ENCODE assay signal across 21 cellular contexts in the genomic region with DNA sequence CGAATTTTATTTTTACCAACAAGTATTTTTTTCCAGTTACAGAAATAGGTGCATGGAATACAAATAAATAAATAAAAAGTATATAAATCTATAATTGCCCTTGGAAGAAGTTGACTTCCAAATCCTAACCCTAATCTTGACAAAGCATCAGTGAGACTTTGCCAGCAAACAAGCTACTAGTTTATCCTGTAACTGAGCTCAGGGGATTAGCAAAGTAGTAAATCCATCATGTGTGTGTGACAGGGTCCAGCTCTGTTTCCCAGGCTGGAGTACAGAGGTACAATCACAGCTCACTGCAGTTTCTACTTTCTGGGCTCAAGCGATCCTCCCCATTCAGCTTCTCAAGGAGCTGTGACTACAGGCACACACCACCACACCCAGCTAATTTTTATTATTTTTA.
DNase-seq lines count a peak whose midpoint lies in the region; ATAC-seq and TF ChIP-seq lines count a peak whose summit lies in the region.
"Had no signal": no experiment of that assay in that cellular context is flagged by ENCODE, and none has a peak within 500 bp of the region (broad histone marks: within the 10 kb centered on the region; RNA-seq: fewer than 3 reads in every experiment).

No MANE protein-coding gene starts in this region.

- intact Hi-C loops in A673 (cut with micrococcal nuclease; ENCODE audit: unreplicated experiment) (no loop called here), left ventricle myocardium superior (cut with micrococcal nuclease) (no loop called here), aorta (cut with DNase I) (no loop called here)

- WGBS in aorta, 2 donors = 52 to 58% methylated on average over 2 of the region's 2 CpGs

- H3K36me3 ChIP-seq in A673 (ENCODE audit: insufficient read depth, low read length, poor library complexity, severe bottlenecking) = no peaks in the 10 kb centered on the region
- H3K36me3 ChIP-seq in aorta (ENCODE audit: control insufficient read depth in 1 of 2, insufficient read depth in 2 of 2, low read length in 1 of 2) = no peaks in the 10 kb centered on the region
- H3K36me3 ChIP-seq: BE2C; BLaER1 treated with 17β-estradiol and CSF1 and Interleukin-3, amounts not matched to agents 10 nM and 100 nM had no signal

- H3K4me1 ChIP-seq in A673 (ENCODE audit: insufficient read depth, low read length, poor library complexity, severe bottlenecking) (peaks cover 3% of the 10 kb centered on the region), aorta (ENCODE audit: control insufficient read depth in 1 of 2, insufficient read depth in 2 of 2, low read length in 2 of 2) (no peaks in the 10 kb centered on the region)
- H3K4me1 ChIP-seq: BE2C had no signal

- H3K4me3 ChIP-seq in A673 (ENCODE audit: low read depth, low read length, poor library complexity, severe bottlenecking) (no peak overlapping the region), retinal pigment epithelial cell (ENCODE audit: low read length) (no peak overlapping the region), aorta (ENCODE audit: low read length in 2 of 2) (no peak overlapping the region)
- H3K4me3 ChIP-seq: BLaER1 treated with 17β-estradiol and CSF1 and Interleukin-3, amounts not matched to agents 10 nM and 100 nM; GM23338 had no signal

- H3K27me3 ChIP-seq in A673 (replicated peaks; ENCODE audit: insufficient read depth, low read depth, low read length, poor library complexity) (no peaks in the 10 kb centered on the region), aorta (ENCODE audit: control insufficient read depth in 1 of 2, insufficient read depth in 2 of 2, low read length in 1 of 2) (no peaks in the 10 kb centered on the region)
- H3K27me3 ChIP-seq: BE2C; BLaER1 treated with 17β-estradiol and CSF1 and Interleukin-3, amounts not matched to agents 10 nM and 100 nM had no signal

- no TSS peak for BruUV-seq in A673 (replicated peaks; lab: Mats Ljungman, UMichigan)

- TF ChIP-seq CTCF in A673 (conservative IDR thresholded peaks at IDR 0.05; ENCODE audit: low read depth, low read length) = no peak
- TF ChIP-seq CTCF in retinal pigment epithelial cell (conservative IDR thresholded peaks at IDR 0.05; ENCODE audit: low read depth, low read length) = no peak

- H3K27ac ChIP-seq in A673 (ENCODE audit: low read depth, low read length, poor library complexity, severe bottlenecking) (no peak overlapping the region), aorta (ENCODE audit: low read depth in 1 of 2, low read length in 2 of 2) (no peak overlapping the region)
- H3K27ac ChIP-seq: 22Rv1; BLaER1 treated with 17β-estradiol and CSF1 and Interleukin-3, amounts not matched to agents 10 nM and 100 nM had no signal

- ATAC-seq in left ventricle myocardium superior = no peak
- ATAC-seq in aorta (ENCODE audit: low FRiP score) = no peak
- ATAC-seq: GM23338, HCT116 had no signal

- CTCF ChIA-PET in A673 (lab: Charles Lee) = no interaction called here

- H3K9me3 ChIP-seq in A673 (ENCODE audit: low read depth, low read length, poor library complexity, severe bottlenecking) (peaks cover 6% of the 10 kb centered on the region), aorta (ENCODE audit: control insufficient read depth, low read length) (no peaks in the 10 kb centered on the region)
- H3K9me3 ChIP-seq: BE2C had no signal

- POLR2A ChIA-PET in A673 (lab: Charles Lee; ENCODE audit: low non-redundant PET) = no interaction called here

- DNase-seq in A673 (ENCODE audit: low spot score) = peak; percentile 7
- DNase-seq in NCI-H82 (lab: John Stamatoyannopoulos, UW) = peak; percentile 92
- peak; percentile 59 for DNase-seq in islet precursor cell
- peak; percentile 81 for DNase-seq in retinal pigment epithelial cell (ENCODE audit: low read depth)
- no peak for DNase-seq in left ventricle myocardium superior
- no peak for DNase-seq in aorta
- DNase-seq in germinal center (ENCODE audit: low spot score) = no peak
- DNase-seq: ACHN; AML-193; BE2C; CD4-positive, alpha-beta T cell; CD8-positive, alpha-beta memory T cell; DMS 273 treated with DMSO at 0.1 percent for 48 hours; DMS79; EL; GF-D8; H9 had no signal

Comparison
In these comparisons a context has a peak if more than half of its experiments do, and no peak if none do; other contexts are left out.
1. DNase-seq: peak in A673 (single experiment), NCI-H82 (single experiment), islet precursor cell (single experiment) and retinal pigment epithelial cell (single experiment); none in left ventricle myocardium superior (single experiment), aorta (0 of 2) and germinal center (single experiment).